In the genomic region with DNA sequence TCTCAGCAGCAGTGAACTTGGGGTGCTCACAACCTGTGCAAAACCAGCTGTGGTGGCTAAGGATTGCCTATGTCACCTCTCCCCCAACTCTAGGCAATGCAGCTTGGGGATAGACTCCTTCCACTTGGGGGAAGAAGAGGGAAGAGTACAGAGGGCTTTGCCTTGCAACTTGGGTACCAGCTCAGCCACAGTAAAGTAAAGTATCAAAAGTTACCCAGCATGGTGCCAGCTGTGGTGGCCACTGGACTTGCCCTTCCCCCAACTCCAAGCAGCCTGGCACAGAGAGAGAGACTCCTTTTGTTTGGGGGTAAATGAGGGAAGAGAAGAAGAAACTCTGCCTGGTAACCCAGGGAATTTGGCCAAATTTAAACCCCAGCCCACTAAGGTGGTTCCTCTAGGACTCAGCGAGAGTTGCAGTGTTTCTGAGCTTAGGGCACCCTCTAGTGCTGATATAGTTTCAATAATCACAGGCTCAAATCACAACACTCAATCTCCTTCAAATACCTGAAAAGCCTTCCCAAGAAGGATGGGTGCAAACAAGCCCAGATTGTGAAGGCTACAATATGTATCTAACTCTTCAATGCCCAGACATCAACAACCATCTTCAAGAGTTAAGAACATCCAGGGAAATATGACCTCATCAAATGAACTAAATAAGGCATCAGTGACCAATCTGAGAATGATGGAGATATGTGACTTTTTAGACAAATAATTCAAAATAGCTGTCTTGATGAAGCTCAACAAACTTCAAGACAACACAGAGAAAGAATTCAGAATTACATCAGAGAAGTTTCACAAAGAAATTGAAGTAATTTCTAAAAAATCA, we compare ENCODE assay signal across 8 cellular contexts. TPM values are rescaled to one million over a fixed set of nuclear protein-coding genes. Genes with fewer than 3 reads are reported as not detected.
DNase-seq lines count a peak whose midpoint lies in the region; ATAC-seq and TF ChIP-seq lines count a peak whose summit lies in the region.

No MANE protein-coding gene starts in this region.

- no peak for TF ChIP-seq POLR2A in NB4 (IDR thresholded peaks at IDR 0.05; ENCODE audit: extremely low read depth, insufficient read length)

- DNase-seq in GDM1 (lab: John Stamatoyannopoulos, UW) (peak; percentile 13), NB4 (ENCODE audit: low read depth) (peak; percentile 58), T47D (ENCODE audit: low read depth in 1 of 2, low spot score in 1 of 2) (peak; percentile 26 to 72), KG1 (lab: John Stamatoyannopoulos, UW) (no peak), aorta (no peak)

- WGBS in aorta, 2 donors: 0 to 5% methylated on average over 1 of the region's 1 CpG

- ATAC-seq in GM18858 (IDR thresholded peaks at IDR 0.05; ENCODE audit: unreplicated experiment) (no peak), GM19035 (IDR thresholded peaks at IDR 0.05; ENCODE audit: unreplicated experiment) (no peak), aorta (ENCODE audit: low FRiP score) (no peak)

- no peaks in the 10 kb centered on the region for H3K9me3 ChIP-seq in aorta (ENCODE audit: control insufficient read depth, low read length)

- H3K27ac ChIP-seq in aorta (ENCODE audit: low read depth in 1 of 2, low read length in 2 of 2): no peak overlapping the region

- H3K4me1 Mint-ChIP-seq in nephron: no peaks in the 10 kb centered on the region

- H3K4me3 Mint-ChIP-seq in nephron: no peak overlapping the region

- peaks cover 51% of the 10 kb centered on the region for H3K27me3 Mint-ChIP-seq in nephron (ENCODE audit: low read depth)

- no peaks in the 10 kb centered on the region for H3K36me3 Mint-ChIP-seq in nephron (ENCODE audit: low read depth)

- in situ Hi-C loops in T47D (cut with HindIII; ENCODE audit: low pct_unique_long_range_greater_than_20kb, low sequenced_read_pairs): no loop called here

- no peaks in the 10 kb centered on the region for H3K9me3 Mint-ChIP-seq in nephron

- no peak overlapping the region for H3K4me3 ChIP-seq in NB4 (ENCODE audit: low read depth, low read length)
- no peak overlapping the region for H3K4me3 ChIP-seq in aorta (ENCODE audit: low read length in 2 of 2)

- intact Hi-C loops in aorta (cut with DNase I): no loop called here

- H3K4me1 ChIP-seq in aorta (ENCODE audit: control insufficient read depth in 1 of 2, insufficient read depth in 2 of 2, low read length in 2 of 2): no peaks in the 10 kb centered on the region

- H3K27ac Mint-ChIP-seq in nephron: no peak overlapping the region

- H3K36me3 ChIP-seq in aorta (ENCODE audit: control insufficient read depth in 1 of 2, insufficient read depth in 2 of 2, low read length in 1 of 2): no peaks in the 10 kb centered on the region

- H3K27me3 ChIP-seq in aorta (ENCODE audit: control insufficient read depth in 1 of 2, insufficient read depth in 2 of 2, low read length in 1 of 2): no peaks in the 10 kb centered on the region

- TF ChIP-seq CTCF in NB4 (IDR thresholded peaks at IDR 0.05; ENCODE audit: low read depth, low read length) (peak; percentile 36), nephron (IDR thresholded peaks at IDR 0.05; ENCODE audit: unreplicated experiment in 3 of 3) (peak; percentile 42 to 55 (median 47))

RNA-seq across cellular contexts. Expression of a gene that starts 7.6 kb away (rescaled TPM):
- not detected for total RNA-seq in aorta
- not detected for polyA plus RNA-seq in aorta

RNA-seq across cellular contexts. Expression of a gene that starts 30.0 kb away (rescaled TPM):
- not detected for total RNA-seq in aorta
- not detected for polyA plus RNA-seq in aorta

RNA-seq across cellular contexts. Expression of a gene that starts 38.0 kb away (rescaled TPM):
- not detected for total RNA-seq in aorta
- not detected for polyA plus RNA-seq in aorta

Comparison
In these comparisons a context has a peak if more than half of its experiments do, and no peak if none do; other contexts are left out.
1. DNase-seq: peak in GDM1 (single experiment), NB4 (single experiment) and T47D (2 of 2); none in KG1 (single experiment) and aorta (0 of 2).